In the genomic region with DNA sequence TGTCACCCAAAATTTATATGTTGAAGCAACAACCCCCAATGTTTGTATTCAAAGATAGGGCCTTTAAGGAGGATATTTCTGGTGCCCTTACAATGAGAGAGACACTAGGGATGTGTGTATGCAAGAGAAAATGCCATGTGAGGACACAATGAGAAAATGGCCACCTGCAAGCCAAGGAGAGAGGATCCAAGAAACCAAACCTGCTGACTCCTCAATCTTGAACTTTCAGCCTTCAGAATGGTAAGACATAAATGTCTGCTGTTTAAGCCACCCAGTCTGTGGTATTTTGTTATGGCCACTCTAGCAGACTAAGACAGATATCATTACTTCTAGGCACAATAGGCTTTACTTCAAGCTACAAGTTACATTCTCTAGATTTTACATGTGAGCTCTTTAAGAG, we compare ENCODE assay signal across 1 cellular context.
TF ChIP-seq lines count a peak whose summit lies in the region.

No MANE protein-coding gene starts in this region.

TF ChIP-seq in GM23338, 12 proteins besides CTCF, POLR2A, EP300 and RAD21 (continued from another document):
- TF ChIP-seq ZNF462 (CRISPR knock-in tag; IDR thresholded peaks at IDR 0.05) (no peak), ZNF331 (CRISPR knock-in tag; IDR thresholded peaks at IDR 0.05; ENCODE audit: low read depth) (no peak), JUNB (IDR thresholded peaks at IDR 0.05; ENCODE audit: unreplicated experiment) (no peak), POLR2AphosphoS5 (IDR thresholded peaks at IDR 0.05; ENCODE audit: low read depth) (no peak), EZH2 (IDR thresholded peaks at IDR 0.05; ENCODE audit: low read depth, unreplicated experiment) (no peak), REST (IDR thresholded peaks at IDR 0.05; ENCODE audit: unreplicated experiment) (no peak), NANOG (IDR thresholded peaks at IDR 0.05; ENCODE audit: borderline replicate concordance) (no peak)
- TF ChIP-seq, protein P1, sequence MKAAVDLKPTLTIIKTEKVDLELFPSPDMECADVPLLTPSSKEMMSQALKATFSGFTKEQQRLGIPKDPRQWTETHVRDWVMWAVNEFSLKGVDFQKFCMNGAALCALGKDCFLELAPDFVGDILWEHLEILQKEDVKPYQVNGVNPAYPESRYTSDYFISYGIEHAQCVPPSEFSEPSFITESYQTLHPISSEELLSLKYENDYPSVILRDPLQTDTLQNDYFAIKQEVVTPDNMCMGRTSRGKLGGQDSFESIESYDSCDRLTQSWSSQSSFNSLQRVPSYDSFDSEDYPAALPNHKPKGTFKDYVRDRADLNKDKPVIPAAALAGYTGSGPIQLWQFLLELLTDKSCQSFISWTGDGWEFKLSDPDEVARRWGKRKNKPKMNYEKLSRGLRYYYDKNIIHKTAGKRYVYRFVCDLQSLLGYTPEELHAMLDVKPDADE (IDR thresholded peaks at IDR 0.05) = no peak
TF ChIP-seq in GM23338: peak in this region for 0.
